9 cellular contexts compared by ENCODE assay signal in genomic region chr1:12244078-12244477, GRCh38. TPM values are rescaled to one million over a fixed set of nuclear protein-coding genes. Genes with fewer than 3 reads are reported as not detected.
DNase-seq lines count a peak whose midpoint lies in the region; ATAC-seq, FAIRE-seq and TF ChIP-seq lines count a peak whose summit lies in the region.
"Had no signal": no experiment of that assay in that cellular context is flagged by ENCODE, and none has a peak within 500 bp of the region (broad histone marks: within the 10 kb centered on the region; RNA-seq: fewer than 3 reads in every experiment).

No MANE protein-coding gene starts in this region.

- no peak overlapping the region for H3K4me3 ChIP-seq in keratinocyte (ENCODE audit: control insufficient read depth in 2 of 3, extremely low read depth in 1 of 3, insufficient read depth in 2 of 3, low read depth in 1 of 3, low read length in 3 of 3)

- H3K4me2 ChIP-seq in keratinocyte (ENCODE audit: control insufficient read depth, extremely low read depth, insufficient read depth, low read depth, low read length): no peak overlapping the region

- no peak overlapping the region for H3K4me3 Mint-ChIP-seq in WTC11
- H3K4me3 Mint-ChIP-seq: dendritic cell treated with granulocyte-macrophage colony-stimulating factor and Interleukin-4, amounts not matched to agents 40 ng/mL and 50 ng/mL, for 4 days had no signal

- peaks cover 7% of the 10 kb centered on the region for H3K79me2 ChIP-seq in keratinocyte (ENCODE audit: control insufficient read depth, insufficient read depth, low read length)

- CTCF ChIA-PET in WTC11 (lab: Charles Lee): interaction anchor here (0.6 to 3.9 kb wide), 10 partner anchors 9 to 371 kb away, joined by 3 to 26 read pairs (median 4); partner anchors contain the start of gene VPS13D

- no peaks in the 10 kb centered on the region for H3K9me3 ChIP-seq in keratinocyte (ENCODE audit: control insufficient read depth, low read depth, low read length)

- dilution Hi-C loops in keratinocyte (cut with MboI; ENCODE audit: extremely low pct_ligation_motif_present, low sequenced_read_pairs): no loop called here

- no peaks in the 10 kb centered on the region for H3K9me1 ChIP-seq in keratinocyte (ENCODE audit: control insufficient read depth, extremely low read depth, insufficient read depth, low read length)

- POLR2A ChIA-PET in WTC11 (lab: Charles Lee): interaction anchor here (0.6 kb wide), 1 partner anchor 502 kb away, joined by 4 read pairs; the partner anchor contains the start of gene CFAP107

- no peak overlapping the region for H3K9ac ChIP-seq in keratinocyte (ENCODE audit: control insufficient read depth, extremely low read depth, insufficient read depth, low read length)

- H3K36me3 ChIP-seq in keratinocyte (ENCODE audit: control insufficient read depth in 2 of 2, extremely low read depth in 1 of 2, insufficient read depth in 2 of 2, low read length in 2 of 2): peaks cover 14 to 25% of the 10 kb centered on the region in 2 experiments

- H2AFZ ChIP-seq in keratinocyte (ENCODE audit: control insufficient read depth, low read length): no peak overlapping the region

- H3K4me1 Mint-ChIP-seq in WTC11: peaks cover 34% of the 10 kb centered on the region

- DNase-seq in CD1c-positive myeloid dendritic cell (ENCODE audit: extremely low spot score): peak; percentile 27
- DNase-seq in GM19239 (ENCODE audit: insufficient read length, low spot score): no peak
- peak; percentile 25 for DNase-seq in WTC11 (ENCODE audit: low spot score)
- no peak for DNase-seq in keratinocyte (ENCODE audit: low read depth, low spot score)
- no peak for DNase-seq in NCI-H2107 (lab: John Stamatoyannopoulos, UW)
- no peak for DNase-seq in effector CD4-positive, alpha-beta T cell
- DNase-seq in hippocampal formation (lab: John Stamatoyannopoulos, UW): no peak

- TF ChIP-seq CTCF in WTC11 (IDR thresholded peaks at IDR 0.05) (peak; percentile 23; the same call in 1 of the 2 replicates), keratinocyte (optimal IDR thresholded peaks at IDR 0.05 in 1 of 3, IDR thresholded peaks at IDR 0.05 in 1 of 3, conservative IDR thresholded peaks at IDR 0.05 in 1 of 3; ENCODE audit: extremely low read depth in 1 of 3, insufficient read depth in 2 of 3, low read length in 3 of 3) (peak in 2 of 3 experiments; percentile 23 to 41)

- no peak overlapping the region for H3K27ac ChIP-seq in keratinocyte (ENCODE audit: control insufficient read depth, insufficient read depth, low read length)

- peaks cover 22% of the 10 kb centered on the region for H3K36me3 Mint-ChIP-seq in WTC11

- H3K27me3 Mint-ChIP-seq in WTC11 (ENCODE audit: low read depth): no peaks in the 10 kb centered on the region
- H3K27me3 Mint-ChIP-seq: dendritic cell treated with granulocyte-macrophage colony-stimulating factor and Interleukin-4, amounts not matched to agents 40 ng/mL and 50 ng/mL, for 4 days had no signal

- FAIRE-seq in GM19239 (lab: Jason Lieb, UNC): peak; percentile 18
- no peak for FAIRE-seq in keratinocyte (lab: Jason Lieb, UNC)

- H4K20me1 ChIP-seq in keratinocyte (ENCODE audit: control insufficient read depth, extremely low read depth, insufficient read depth, low read length): no peaks in the 10 kb centered on the region

- H3K27ac Mint-ChIP-seq in WTC11: peak overlapping the region; percentile 51; the same call in 1 of the 2 replicates
- H3K27ac Mint-ChIP-seq: dendritic cell treated with granulocyte-macrophage colony-stimulating factor and Interleukin-4, amounts not matched to agents 40 ng/mL and 50 ng/mL, for 4 days had no signal

- H3K4me1 ChIP-seq in keratinocyte (ENCODE audit: control insufficient read depth, extremely low read depth, insufficient read depth, low read length): no peaks in the 10 kb centered on the region

- no peaks in the 10 kb centered on the region for H3K27me3 ChIP-seq in keratinocyte (ENCODE audit: control insufficient read depth, extremely low read depth, insufficient read depth, low read length)

- H3K9me3 Mint-ChIP-seq in WTC11: no peaks in the 10 kb centered on the region
- H3K9me3 Mint-ChIP-seq: dendritic cell treated with granulocyte-macrophage colony-stimulating factor and Interleukin-4, amounts not matched to agents 40 ng/mL and 50 ng/mL, for 4 days had no signal

- ATAC-seq in WTC11 (peak; percentile 52; the same call in 1 of the 2 replicates), GM21367 (IDR thresholded peaks at IDR 0.05; ENCODE audit: unreplicated experiment) (no peak)

TF ChIP-seq in WTC11, 78 proteins besides CTCF, POLR2A, EP300 and RAD21:
- TF ChIP-seq NR3C1 (CRISPR knock-in tag; conservative IDR thresholded peaks at IDR 0.05; ENCODE audit: low read depth): no peak
- TF ChIP-seq, protein P1, sequence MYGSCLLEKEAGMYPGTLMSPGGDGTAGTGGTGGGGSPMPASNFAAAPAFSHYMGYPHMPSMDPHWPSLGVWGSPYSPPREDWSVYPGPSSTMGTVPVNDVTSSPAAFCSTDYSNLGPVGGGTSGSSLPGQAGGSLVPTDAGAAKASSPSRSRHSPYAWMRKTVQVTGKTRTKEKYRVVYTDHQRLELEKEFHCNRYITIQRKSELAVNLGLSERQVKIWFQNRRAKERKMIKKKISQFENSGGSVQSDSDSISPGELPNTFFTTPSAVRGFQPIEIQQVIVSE (CRISPR knock-in tag; IDR thresholded peaks at IDR 0.05; ENCODE audit: borderline replicate concordance): no peak
- no peak for TF ChIP-seq ELF4 (CRISPR knock-in tag; IDR thresholded peaks at IDR 0.05; ENCODE audit: low read depth)
- TF ChIP-seq ATF6 (CRISPR knock-in tag; IDR thresholded peaks at IDR 0.05): no peak
- TF ChIP-seq, protein P2, sequence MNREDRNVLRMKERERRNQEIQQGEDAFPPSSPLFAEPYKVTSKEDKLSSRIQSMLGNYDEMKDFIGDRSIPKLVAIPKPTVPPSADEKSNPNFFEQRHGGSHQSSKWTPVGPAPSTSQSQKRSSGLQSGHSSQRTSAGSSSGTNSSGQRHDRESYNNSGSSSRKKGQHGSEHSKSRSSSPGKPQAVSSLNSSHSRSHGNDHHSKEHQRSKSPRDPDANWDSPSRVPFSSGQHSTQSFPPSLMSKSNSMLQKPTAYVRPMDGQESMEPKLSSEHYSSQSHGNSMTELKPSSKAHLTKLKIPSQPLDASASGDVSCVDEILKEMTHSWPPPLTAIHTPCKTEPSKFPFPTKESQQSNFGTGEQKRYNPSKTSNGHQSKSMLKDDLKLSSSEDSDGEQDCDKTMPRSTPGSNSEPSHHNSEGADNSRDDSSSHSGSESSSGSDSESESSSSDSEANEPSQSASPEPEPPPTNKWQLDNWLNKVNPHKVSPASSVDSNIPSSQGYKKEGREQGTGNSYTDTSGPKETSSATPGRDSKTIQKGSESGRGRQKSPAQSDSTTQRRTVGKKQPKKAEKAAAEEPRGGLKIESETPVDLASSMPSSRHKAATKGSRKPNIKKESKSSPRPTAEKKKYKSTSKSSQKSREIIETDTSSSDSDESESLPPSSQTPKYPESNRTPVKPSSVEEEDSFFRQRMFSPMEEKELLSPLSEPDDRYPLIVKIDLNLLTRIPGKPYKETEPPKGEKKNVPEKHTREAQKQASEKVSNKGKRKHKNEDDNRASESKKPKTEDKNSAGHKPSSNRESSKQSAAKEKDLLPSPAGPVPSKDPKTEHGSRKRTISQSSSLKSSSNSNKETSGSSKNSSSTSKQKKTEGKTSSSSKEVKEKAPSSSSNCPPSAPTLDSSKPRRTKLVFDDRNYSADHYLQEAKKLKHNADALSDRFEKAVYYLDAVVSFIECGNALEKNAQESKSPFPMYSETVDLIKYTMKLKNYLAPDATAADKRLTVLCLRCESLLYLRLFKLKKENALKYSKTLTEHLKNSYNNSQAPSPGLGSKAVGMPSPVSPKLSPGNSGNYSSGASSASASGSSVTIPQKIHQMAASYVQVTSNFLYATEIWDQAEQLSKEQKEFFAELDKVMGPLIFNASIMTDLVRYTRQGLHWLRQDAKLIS (CRISPR knock-in tag; IDR thresholded peaks at IDR 0.05; ENCODE audit: borderline replicate concordance): no peak

RNA-seq across cellular contexts. Expression of gene VPS13D, which starts 14.2 kb away (rescaled TPM):
- total RNA-seq in WTC11 (2021): 22.1 to 29.0 TPM (median 27.5 TPM) in 3 replicates
- 19.0 to 24.3 TPM (median 20.4 TPM) in 3 replicates for polyA plus RNA-seq in keratinocyte
- 21.9 TPM for polyA plus RNA-seq in keratinocyte (2011; ENCODE audit: low read depth)
- polyA plus RNA-seq in keratinocyte (2011; cell fraction: cytosol; rRNA removed): 10.6 and 16.9 TPM in 2 replicates
- polyA plus RNA-seq in keratinocyte (2011; cell fraction: nucleus; rRNA removed): 74.9 and 86.4 TPM in 2 replicates
- polyA plus RNA-seq in keratinocyte (2012; ENCODE audit: low replicate concordance): 20.7 and 23.9 TPM in 2 replicates
- 50.7 to 103 TPM (median 76.6 TPM) in 3 replicates for polyA minus RNA-seq in keratinocyte
- polyA minus RNA-seq in keratinocyte (2011; cell fraction: cytosol; rRNA and poly(A)+ RNA removed): 24.4 TPM
- 137 and 245 TPM in 2 replicates for polyA minus RNA-seq in keratinocyte (2011; cell fraction: nucleus; rRNA and poly(A)+ RNA removed)

Comparison
In these comparisons a context has a peak if more than half of its experiments do, and no peak if none do; other contexts are left out.
1. DNase-seq: peak in CD1c-positive myeloid dendritic cell (single experiment) and WTC11 (single experiment); none in GM19239 (single experiment), keratinocyte (single experiment), NCI-H2107 (single experiment), effector CD4-positive, alpha-beta T cell (single experiment) and hippocampal formation (0 of 2).